23 cellular contexts compared by ENCODE assay signal in the genomic region with DNA sequence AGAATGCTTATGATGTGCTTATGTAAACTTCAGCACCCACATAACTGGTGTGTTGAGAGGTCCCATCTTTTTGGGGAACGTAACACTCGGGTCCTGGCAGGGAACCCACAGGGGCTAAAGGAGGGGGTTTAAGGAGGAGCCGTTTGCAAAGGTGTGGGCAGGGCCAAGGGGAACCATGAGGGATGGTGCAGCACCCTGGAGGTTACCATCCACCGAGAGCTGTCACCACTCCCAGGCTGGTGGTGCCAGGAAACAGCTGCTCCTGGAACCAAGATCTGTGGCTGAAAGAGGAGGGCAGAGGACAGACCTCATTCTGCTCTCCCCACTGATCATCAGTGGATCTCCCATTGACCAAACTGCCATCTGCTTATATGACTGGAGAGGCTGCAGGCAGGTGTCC. TPM values are rescaled to one million over a fixed set of nuclear protein-coding genes. Genes with fewer than 3 reads are reported as not detected.
"Had no signal": no experiment of that assay in that cellular context is flagged by ENCODE, and none has a peak within 500 bp of the region (broad histone marks: within the 10 kb centered on the region; RNA-seq: fewer than 3 reads in every experiment).

No MANE protein-coding gene starts in this region.

- DNase-seq: IMR-90, Karpas-422, KG1, MG63, NCI-H1092, NCI-H1105 treated with DMSO at 0.1 percent for 48 hours, NCI-H1417 treated with DMSO at 0.1 percent for 48 hours, NCI-H146, NCI-H1694 treated with DMSO at 0.1 percent for 48 hours, NCI-H1930, NCI-H2081, NCI-H2107, NCI-H2227 treated with DMSO at 0.1 percent for 48 hours, NCI-H524, NCI-H526 treated with DMSO at 0.1 percent for 48 hours, NCI-H774, Right ventricle myocardium superior, RPMI8226, SIG-M5 had no signal

- H3K4me3 ChIP-seq: MG63, SJSA1, SK-N-MC had no signal

- H3K27me3 ChIP-seq: SJSA1 had no signal

- H3K4me1 ChIP-seq: SJSA1 had no signal

- H3K9me3 ChIP-seq: SJSA1 had no signal

- H3K27ac ChIP-seq: SJSA1, SK-N-MC had no signal

- H3K36me3 ChIP-seq: MG63, SJSA1 had no signal

RNA-seq across cellular contexts. Expression of a gene that starts 23.2 kb away (rescaled TPM):
- total RNA-seq: HT-29, IMR-90, NCI-H460, Right ventricle myocardium superior, SJSA1 had no signal
- polyA plus RNA-seq: IMR-90 had no signal

RNA-seq across cellular contexts. Expression of a gene that starts 48.9 kb away (rescaled TPM):
- total RNA-seq: IMR-90, SJSA1 had no signal
- polyA plus RNA-seq: IMR-90 had no signal
